1 cellular context compared by ENCODE assay signal in genomic region chr11:72793452-72794367, GRCh38.
TF ChIP-seq lines count a peak whose summit lies in the region.

TSS of gene STARD10 (minus strand) at chr11:72794047. CDS start at chr11:72781181, 12,866 bp downstream.

TF ChIP-seq in K562, 482 proteins besides CTCF, POLR2A, EP300 and RAD21 (continued from another document and continues in another):
- TF ChIP-seq ZMIZ1 (IDR thresholded peaks at IDR 0.05; ENCODE audit: low read depth in 2 of 2, low read length in 2 of 2) (0 out of 4 replicates have a peak, but pooled peaks of 1 of the 2 experiments have one; percentile 31), ZBTB12 (CRISPR knock-in tag; IDR thresholded peaks at IDR 0.05) (0 out of 2 replicates have a peak, but pooled peaks have one; percentile 7), PBX2 (CRISPR knock-in tag; IDR thresholded peaks at IDR 0.05; ENCODE audit: low read depth) (no peak), PBX2 (tag; conservative IDR thresholded peaks at IDR 0.05; ENCODE audit: low read depth) (peak; percentile 36), CREB3 (tag; conservative IDR thresholded peaks at IDR 0.05; ENCODE audit: low read depth) (no peak), HNRNPUL1 (IDR thresholded peaks at IDR 0.05; ENCODE audit: low read length) (no peak), AFF4 (CRISPR knock-in tag; IDR thresholded peaks at IDR 0.05) (no peak), ETS1 (conservative IDR thresholded peaks at IDR 0.05; ENCODE audit: control insufficient read depth, low read depth, low read length) (peak; percentile 79), MXD1 (CRISPR knock-in tag; IDR thresholded peaks at IDR 0.05; ENCODE audit: borderline replicate concordance, poor library complexity, severe bottlenecking) (no peak), ZNF174 (CRISPR knock-in tag; IDR thresholded peaks at IDR 0.05) (no peak), GATAD2A (IDR thresholded peaks at IDR 0.05) (0 out of 2 replicates have a peak, but pooled peaks have one; percentile 58), TSC22D4 (tag; IDR thresholded peaks at IDR 0.05) (no peak), PTBP1 (IDR thresholded peaks at IDR 0.05; ENCODE audit: low read depth, low read length) (no peak), ZNF398 (CRISPR knock-in tag; IDR thresholded peaks at IDR 0.05) (no peak), HDAC2 (IDR thresholded peaks at IDR 0.05) (peak; percentile 91), FOXJ3 (CRISPR knock-in tag; IDR thresholded peaks at IDR 0.05) (no peak), ZFP30 (CRISPR knock-in tag; IDR thresholded peaks at IDR 0.05; ENCODE audit: borderline replicate concordance) (no peak), LCOR (CRISPR knock-in tag; IDR thresholded peaks at IDR 0.05) (peak; percentile 89), ZNF512 (tag; IDR thresholded peaks at IDR 0.05) (no peak), ELK1 (CRISPR knock-in tag; IDR thresholded peaks at IDR 0.05) (no peak)
